In the genomic region with DNA sequence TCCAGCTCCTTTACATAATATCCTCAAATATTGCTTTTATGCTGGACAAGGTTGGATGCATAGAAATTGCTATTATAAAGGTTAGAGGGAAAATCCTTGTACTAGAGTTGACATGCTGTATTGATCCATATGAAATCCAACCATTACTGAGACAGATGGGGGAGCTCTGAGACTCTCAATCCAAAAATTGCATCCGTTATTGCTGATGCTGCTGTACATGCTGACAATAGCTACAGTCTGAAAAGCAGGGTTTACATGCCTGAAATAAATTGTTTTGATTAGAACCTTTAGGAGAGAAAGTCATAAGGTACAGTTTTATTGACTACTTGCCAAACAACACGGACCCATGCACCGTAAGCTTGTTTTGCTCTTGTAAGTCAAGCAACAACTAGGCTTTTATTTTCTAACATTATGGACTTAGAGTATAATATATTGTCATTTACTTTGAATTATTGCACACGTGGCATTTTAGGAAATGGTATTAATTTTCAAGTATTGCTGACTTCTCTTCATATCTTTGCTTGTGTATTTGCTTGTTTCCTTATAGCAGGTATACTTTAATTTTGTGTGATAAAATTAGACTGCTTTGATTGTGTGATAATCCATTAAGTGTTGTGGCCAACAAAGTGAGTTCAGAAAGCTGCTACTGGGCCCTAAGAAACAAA, we compare ENCODE assay signal across 18 cellular contexts.
DNase-seq lines count a peak whose midpoint lies in the region; ATAC-seq and TF ChIP-seq lines count a peak whose summit lies in the region.
"Had no signal": no experiment of that assay in that cellular context is flagged by ENCODE, and none has a peak within 500 bp of the region (broad histone marks: within the 10 kb centered on the region; RNA-seq: fewer than 3 reads in every experiment).

No MANE protein-coding gene starts in this region.

- BruUV-seq in mammary epithelial cell (replicated peaks; lab: Mats Ljungman, UMichigan) (no TSS peak), MCF 10A (replicated peaks; lab: Mats Ljungman, UMichigan) (no TSS peak), PC-3 (replicated peaks; lab: Mats Ljungman, UMichigan) (no TSS peak)

- H3K27me3 ChIP-seq in mammary epithelial cell (ENCODE audit: insufficient read depth, low read length) = no peaks in the 10 kb centered on the region
- H3K27me3 ChIP-seq in PC-3 (ENCODE audit: low read length) = no peaks in the 10 kb centered on the region
- H3K27me3 ChIP-seq: body of pancreas, tibial artery had no signal

- TF ChIP-seq CTCF in mammary epithelial cell (conservative IDR thresholded peaks at IDR 0.05 in 1 of 2, IDR thresholded peaks at IDR 0.05 in 1 of 2; ENCODE audit: extremely low read depth in 1 of 2, insufficient read depth in 1 of 2, low read depth in 1 of 2, low read length in 2 of 2) (peak; percentile 7 to 27), MCF 10A (IDR thresholded peaks at IDR 0.05; ENCODE audit: unreplicated experiment) (no peak), PC-3 (conservative IDR thresholded peaks at IDR 0.05; ENCODE audit: low read depth, low read length) (no peak), glutamatergic neuron (IDR thresholded peaks at IDR 0.05; ENCODE audit: partially characterized antibody, unreplicated experiment) (no peak)

- DNase-seq in mammary epithelial cell (peak; percentile 19), MCF 10A (ENCODE audit: unreplicated experiment) (no peak), hippocampal formation (lab: John Stamatoyannopoulos, UW) (peak; percentile 0 to 85), PC-3 (no peak), NCI-H2196 treated with DMSO at 0.1 percent for 48 hours (lab: John Stamatoyannopoulos, UW; ENCODE audit: unreplicated experiment) (no peak), glutamatergic neuron (no peak)
- DNase-seq: activated CD8-positive, alpha-beta memory T cell treated with anti-CD3 and anti-CD28 coated beads, Interleukin-2, amount 50 U/mL, for 4 hours; activated naive CD4-positive, alpha-beta T cell treated with anti-CD3 and anti-CD28 coated beads, Interleukin-2, amount 10 ng/mL, durations not matched to agents 7 days and 5 days; right cardiac atrium; stimulated activated CD8-positive, alpha-beta memory T cell treated with anti-CD3 and anti-CD28 coated beads, Interleukin-4, amount 100 ng/mL, for 48 hours; T-helper 17 cell; tibial artery had no signal

- intact Hi-C loops in mammary epithelial cell (cut with micrococcal nuclease) = loop anchor here (5.0 to 10.0 kb wide), 6 partner anchors 126 to 1559 kb away; no protein-coding TSS in a partner anchor
- intact Hi-C loops in MCF 10A (cut with micrococcal nuclease) = loop anchor here (1.0 to 5.0 kb wide), 4 partner anchors 365 to 1179 kb away; no protein-coding TSS in a partner anchor
- intact Hi-C loops in PC-3 (cut with micrococcal nuclease) = loop anchor here (2.0 to 10.0 kb wide), 7 partner anchors 126 to 856 kb away; no protein-coding TSS in a partner anchor

- H3K4me1 Mint-ChIP-seq in MCF 10A (ENCODE audit: insufficient read depth, unreplicated experiment) = no peaks in the 10 kb centered on the region
- peaks cover 14% of the 10 kb centered on the region for H3K4me1 Mint-ChIP-seq in glutamatergic neuron (ENCODE audit: low read depth, unreplicated experiment)
- H3K4me1 Mint-ChIP-seq: activated naive CD4-positive, alpha-beta T cell treated with anti-CD3 and anti-CD28 coated beads, Interleukin-2, amount 10 ng/mL, durations not matched to agents 7 days and 5 days; memory B cell; T-helper 17 cell had no signal

- H2AFZ ChIP-seq in mammary epithelial cell (ENCODE audit: low read depth, low read length) = no peak overlapping the region
- H2AFZ ChIP-seq in PC-3 (ENCODE audit: low read length) = no peak overlapping the region

- no peak overlapping the region for H3K27ac Mint-ChIP-seq in MCF 10A (ENCODE audit: low read depth, unreplicated experiment)
- H3K27ac Mint-ChIP-seq in glutamatergic neuron (ENCODE audit: unreplicated experiment) = no peak overlapping the region
- H3K27ac Mint-ChIP-seq: activated naive CD4-positive, alpha-beta T cell treated with anti-CD3 and anti-CD28 coated beads, Interleukin-2, amount 10 ng/mL, durations not matched to agents 7 days and 5 days; memory B cell; T-helper 17 cell had no signal

- H3K9me3 Mint-ChIP-seq in MCF 10A (ENCODE audit: unreplicated experiment) (no peaks in the 10 kb centered on the region), glutamatergic neuron (ENCODE audit: unreplicated experiment) (no peaks in the 10 kb centered on the region)
- H3K9me3 Mint-ChIP-seq: activated naive CD4-positive, alpha-beta T cell treated with anti-CD3 and anti-CD28 coated beads, Interleukin-2, amount 10 ng/mL, durations not matched to agents 7 days and 5 days; neural crest cell had no signal

- POLR2A ChIA-PET in MCF 10A (lab: Yijun Ruan, JAX) (interaction anchor here (0.7 kb wide), 1 partner anchor 15 kb away, joined by 4 read pairs; no protein-coding TSS in a partner anchor), PC-3 (lab: Charles Lee; ENCODE audit: unreplicated experiment) (no interaction called here)

- no peaks in the 10 kb centered on the region for H3K9me3 ChIP-seq in mammary epithelial cell (replicated peaks; ENCODE audit: insufficient read depth, low read length)
- no peaks in the 10 kb centered on the region for H3K9me3 ChIP-seq in PC-3 (ENCODE audit: low read length)
- H3K9me3 ChIP-seq: body of pancreas, tibial artery had no signal

- dilution Hi-C loops in mammary epithelial cell (cut with HindIII; ENCODE audit: low sequenced_read_pairs) = no loop called here

- no peak for ATAC-seq in PC-3
- ATAC-seq: body of pancreas, right cardiac atrium, T-helper 17 cell had no signal

- CTCF ChIA-PET in mammary epithelial cell (lab: Charles Lee; ENCODE audit: low non-redundant PET) (interaction anchor here (1.0 kb wide), 1 partner anchor 534 kb away, joined by 6 read pairs; no protein-coding TSS in a partner anchor), MCF 10A (lab: Yijun Ruan, JAX) (interaction anchor here (0.6 to 1.4 kb wide), 5 partner anchors 10 to 1577 kb away, joined by 3 to 5 read pairs (median 4); no protein-coding TSS in a partner anchor), PC-3 (lab: Charles Lee) (interaction anchor here (0.5 kb wide), 1 partner anchor 16 kb away, joined by 4 read pairs; no protein-coding TSS in a partner anchor)

- in situ Hi-C loops in mammary epithelial cell (cut with MboI; ENCODE audit: low sequenced_read_pairs in 2 of 2) = no loop called here

- H3F3A ChIP-seq in PC-3 (ENCODE audit: low read length, unreplicated experiment) = no peaks in the 10 kb centered on the region

- H3K4me3 Mint-ChIP-seq in MCF 10A (ENCODE audit: unreplicated experiment) = no peak overlapping the region
- H3K4me3 Mint-ChIP-seq in glutamatergic neuron (ENCODE audit: unreplicated experiment) = no peak overlapping the region
- H3K4me3 Mint-ChIP-seq: activated naive CD4-positive, alpha-beta T cell treated with anti-CD3 and anti-CD28 coated beads, Interleukin-2, amount 10 ng/mL, durations not matched to agents 7 days and 5 days; memory B cell; neural crest cell; T-helper 17 cell had no signal

- H3K79me2 ChIP-seq in mammary epithelial cell (ENCODE audit: insufficient read depth, low read length) (no peaks in the 10 kb centered on the region), PC-3 (ENCODE audit: low read length) (no peaks in the 10 kb centered on the region)

- no peaks in the 10 kb centered on the region for H3K9me2 ChIP-seq in PC-3 (replicated peaks; ENCODE audit: low read length)

- no peaks in the 10 kb centered on the region for H3K36me3 Mint-ChIP-seq in MCF 10A (ENCODE audit: insufficient read depth, unreplicated experiment)
- no peaks in the 10 kb centered on the region for H3K36me3 Mint-ChIP-seq in glutamatergic neuron (ENCODE audit: unreplicated experiment)
- H3K36me3 Mint-ChIP-seq: activated naive CD4-positive, alpha-beta T cell treated with anti-CD3 and anti-CD28 coated beads, Interleukin-2, amount 10 ng/mL, durations not matched to agents 7 days and 5 days; memory B cell had no signal

- H3K27ac ChIP-seq in mammary epithelial cell (ENCODE audit: insufficient read depth, low read depth, low read length) = no peak overlapping the region
- peak overlapping the region; percentile 79 for H3K27ac ChIP-seq in angular gyrus (ENCODE audit: low read depth, low read length)
- peak overlapping the region; percentile 77 for H3K27ac ChIP-seq in temporal lobe (ENCODE audit: low read depth, low read length)
- H3K27ac ChIP-seq in PC-3 (ENCODE audit: low read length) = no peak overlapping the region
- H3K27ac ChIP-seq: body of pancreas, RWPE1, tibial artery had no signal

- H3K4me1 ChIP-seq in mammary epithelial cell (ENCODE audit: insufficient read depth, low read length) (peaks cover 14% of the 10 kb centered on the region), PC-3 (ENCODE audit: insufficient read depth, low read length) (peaks cover 26% of the 10 kb centered on the region)
- H3K4me1 ChIP-seq: body of pancreas, tibial artery had no signal

- H3K4me3 ChIP-seq in mammary epithelial cell (replicated peaks in 1 of 3; ENCODE audit: insufficient read depth in 1 of 3, low read depth in 2 of 3, low read length in 3 of 3) (no peak overlapping the region), PC-3 (ENCODE audit: low read length) (no peak overlapping the region)
- H3K4me3 ChIP-seq: body of pancreas, tibial artery had no signal

- no peaks in the 10 kb centered on the region for H3K36me3 ChIP-seq in mammary epithelial cell (ENCODE audit: insufficient read depth, low read length)
- H3K36me3 ChIP-seq in PC-3 (ENCODE audit: low read depth, low read length) = no peaks in the 10 kb centered on the region
- H3K36me3 ChIP-seq: tibial artery had no signal

- H3K27me3 Mint-ChIP-seq in MCF 10A (ENCODE audit: insufficient read depth, unreplicated experiment) (no peaks in the 10 kb centered on the region), glutamatergic neuron (ENCODE audit: unreplicated experiment) (no peaks in the 10 kb centered on the region)
- H3K27me3 Mint-ChIP-seq: activated naive CD4-positive, alpha-beta T cell treated with anti-CD3 and anti-CD28 coated beads, Interleukin-2, amount 10 ng/mL, durations not matched to agents 7 days and 5 days; memory B cell; T-helper 17 cell had no signal

- H3K9ac ChIP-seq in mammary epithelial cell (ENCODE audit: insufficient read depth, low read length) (no peak overlapping the region), PC-3 (ENCODE audit: low read length) (no peak overlapping the region)

- H3K4me2 ChIP-seq in mammary epithelial cell (ENCODE audit: insufficient read depth, low read depth, low read length) (no peak overlapping the region), PC-3 (ENCODE audit: low read length) (no peak overlapping the region)

- WGBS in mammary epithelial cell (ENCODE audit: low coverage, missing lambda C conversion rate) = 71% methylated on average over 4 of the region's 4 CpGs

- H4K20me1 ChIP-seq in mammary epithelial cell (ENCODE audit: insufficient read depth, low read length) (no peaks in the 10 kb centered on the region), PC-3 (ENCODE audit: low read length) (no peaks in the 10 kb centered on the region)

Comparison
In these comparisons a context has a peak if more than half of its experiments do, and no peak if none do; other contexts are left out.
1. DNase-seq: peak in mammary epithelial cell (single experiment) and hippocampal formation (2 of 2); none in MCF 10A (single experiment), PC-3 (single experiment), NCI-H2196 treated with DMSO at 0.1 percent for 48 hours (single experiment) and glutamatergic neuron (single experiment).
2. CTCF ChIP-seq: peak in mammary epithelial cell (2 of 2); none in MCF 10A (single experiment), PC-3 (single experiment) and glutamatergic neuron (single experiment).
3. H3K27ac ChIP-seq: peak in angular gyrus (single experiment) and temporal lobe (single experiment); none in mammary epithelial cell (single experiment) and PC-3 (single experiment).